In the genomic region with DNA sequence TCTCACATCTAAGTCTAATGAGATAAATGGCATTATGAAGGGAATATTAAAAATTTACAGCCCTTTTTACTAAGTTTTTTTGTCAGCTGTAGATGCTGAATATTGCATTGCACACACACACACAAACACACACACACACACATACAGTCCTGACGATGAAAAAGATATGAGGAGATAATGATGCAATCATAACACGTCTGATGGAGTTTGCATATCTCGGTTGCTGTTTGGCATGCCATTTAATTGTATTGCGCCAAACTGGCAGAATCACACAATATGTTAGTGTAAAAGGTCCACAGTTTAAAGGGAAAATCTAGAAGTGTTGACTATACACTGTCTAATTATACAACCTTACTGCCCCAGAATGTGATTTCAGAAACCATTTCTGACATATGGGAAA, we compare ENCODE assay signal across 22 cellular contexts.
"Had no signal": no experiment of that assay in that cellular context is flagged by ENCODE, and none has a peak within 500 bp of the region (broad histone marks: within the 10 kb centered on the region; RNA-seq: fewer than 3 reads in every experiment).

No MANE protein-coding gene starts in this region.

- FAIRE-seq: frontal cortex, kidney had no signal

- H3K36me3 ChIP-seq: heart left ventricle, ovary, spleen, tibial artery had no signal

- H3K4me3 ChIP-seq: dorsolateral prefrontal cortex, heart left ventricle, hepatocyte, lung, ovary, psoas muscle, skin epidermis, spleen, testis, tibial artery had no signal

- DNase-seq: dorsolateral prefrontal cortex; effector CD4-positive, alpha-beta T cell; heart left ventricle; kidney; natural killer cell; occipital lobe; ovary; posterior cingulate gyrus; psoas muscle; right cardiac atrium; spleen; stimulated activated CD4-positive, alpha-beta T cell treated with anti-CD3 and anti-CD28 coated beads, Interleukin-4, amount 100 ng/mL, for 4 hours; stimulated activated naive CD8-positive, alpha-beta T cell treated with anti-CD3 and anti-CD28 coated beads, Interleukin-15, Interleukin-2, amounts not matched to agents 100 U/mL and 50 U/mL, for 24 hours; substantia nigra; testis; tibial artery had no signal

- H3K27me3 ChIP-seq: heart left ventricle, hepatocyte, ovary, spleen, testis, tibial artery had no signal

- H3K79me2 ChIP-seq: hepatocyte had no signal

- H3K4me2 ChIP-seq: hepatocyte had no signal

- ATAC-seq: heart left ventricle; left lobe of liver; natural killer cell; psoas muscle; right cardiac atrium; stimulated activated memory B cell treated with anti-CD40 and anti-IgM and Interleukin-4, amounts not matched to agents 10 μg/mL and 1 μg/mL and 100 μg/mL, for 72 hours; stimulated activated naive CD8-positive, alpha-beta T cell treated with anti-CD3 and anti-CD28 coated beads, Interleukin-15, Interleukin-2, amounts not matched to agents 100 U/mL and 50 U/mL, for 24 hours had no signal

- H3K9me3 ChIP-seq: heart left ventricle, ovary, psoas muscle, spleen, testis, tibial artery had no signal

- H2AFZ ChIP-seq: hepatocyte had no signal

- H3K4me1 ChIP-seq: heart left ventricle, psoas muscle, spleen, testis, tibial artery had no signal

- H3K27ac ChIP-seq: dorsolateral prefrontal cortex, heart left ventricle, hepatocyte, ovary, psoas muscle, skin epidermis, spleen, testis, tibial artery had no signal
